26 cellular contexts compared by ENCODE assay signal in genomic region chr7:77950548-77950947, GRCh38.
"Had no signal": no experiment of that assay in that cellular context is flagged by ENCODE, and none has a peak within 500 bp of the region (broad histone marks: within the 10 kb centered on the region; RNA-seq: fewer than 3 reads in every experiment).

No MANE protein-coding gene starts in this region.

- H3K79me2 ChIP-seq: hepatocyte had no signal

- H3K27ac ChIP-seq: ascending aorta, brain microvascular endothelial cell, gastroesophageal sphincter, hepatocyte, ovary, prostate gland, sigmoid colon, thoracic aorta had no signal

- H3K27me3 ChIP-seq: ascending aorta, brain microvascular endothelial cell, gastroesophageal sphincter, hepatocyte, ovary, sigmoid colon had no signal

- H2AFZ ChIP-seq: hepatocyte had no signal

- H3K27me3 Mint-ChIP-seq: activated CD4-positive, alpha-beta T cell treated with anti-CD3 and anti-CD28 coated beads for 36 hours; activated naive CD4-positive, alpha-beta T cell treated with anti-CD3 and anti-CD28 coated beads, Interleukin-2, amount 10 ng/mL, durations not matched to agents 7 days and 5 days; activated naive CD8-positive, alpha-beta T cell treated with anti-CD3 and anti-CD28 coated beads, Interleukin-2, amount 10 ng/mL, durations not matched to agents 7 days and 5 days; stimulated activated naive CD8-positive, alpha-beta T cell treated with anti-CD3 and anti-CD28 coated beads, Interleukin-15, Interleukin-2, amounts not matched to agents 100 ng/mL and 50 ng/mL, for 24 hours had no signal

- DNase-seq: activated CD4-positive, alpha-beta T cell treated with anti-CD3 and anti-CD28 coated beads for 36 hours; activated CD4-positive, alpha-beta T cell treated with anti-CD3 and anti-CD28 coated beads, Interleukin-2, amount 50 U/mL, for 4 hours; activated CD4-positive, CD25-positive, alpha-beta regulatory T cell; activated CD8-positive, alpha-beta memory T cell treated with anti-CD3 and anti-CD28 coated beads, Interleukin-2, amount 50 U/mL, for 4 hours; activated gamma-delta T cell; activated naive CD4-positive, alpha-beta T cell treated with anti-CD3 and anti-CD28 coated beads, Interleukin-2, amount 10 ng/mL, durations not matched to agents 7 days and 5 days; activated naive CD8-positive, alpha-beta T cell treated with anti-CD3 and anti-CD28 coated beads, Interleukin-2, amount 10 ng/mL, durations not matched to agents 7 days and 5 days; activated T-cell treated with anti-CD3 and anti-CD28 coated beads, Interleukin-2, amount 50 U/mL, for 1 hour; brain microvascular endothelial cell; kidney; left colon; mammary epithelial cell; ovary; retina; sigmoid colon; small intestine; stimulated activated CD4-positive, alpha-beta T cell treated with anti-CD3 and anti-CD28 coated beads, Interleukin-4, amount 100 ng/mL, for 24 hours; trophoblast cell had no signal

- H3K9me3 Mint-ChIP-seq: activated naive CD4-positive, alpha-beta T cell treated with anti-CD3 and anti-CD28 coated beads, Interleukin-2, amount 10 ng/mL, durations not matched to agents 7 days and 5 days; activated naive CD8-positive, alpha-beta T cell treated with anti-CD3 and anti-CD28 coated beads, Interleukin-2, amount 10 ng/mL, durations not matched to agents 7 days and 5 days; activated T-helper 1 cell treated with anti-CD3 and anti-CD28 coated beads, Interleukin-12 subunit alpha, Interleukin-12 subunit beta, Interleukin-2, Interleukin-4 antibody, amounts not matched to agents 30 ng/mL and 10 ng/mL and 1 ng/mL, durations not matched to agents 14 hours and 24 hours and 36 hours; stimulated activated effector memory CD8-positive, alpha-beta T cell treated with anti-CD3 and anti-CD28 coated beads, Interleukin-12 subunit alpha, Interleukin-12 subunit beta, amount 100 ng/mL, for 72 hours; stimulated activated naive CD8-positive, alpha-beta T cell treated with anti-CD3 and anti-CD28 coated beads, Interleukin-15, Interleukin-2, amounts not matched to agents 100 ng/mL and 50 ng/mL, for 24 hours had no signal

- ATAC-seq: activated CD4-positive, alpha-beta T cell treated with anti-CD3 and anti-CD28 coated beads for 36 hours; gastroesophageal sphincter; left colon; stimulated activated effector memory CD8-positive, alpha-beta T cell treated with anti-CD3 and anti-CD28 coated beads, Interleukin-12 subunit alpha, Interleukin-12 subunit beta, amount 100 ng/mL, for 72 hours had no signal

- H3K4me1 Mint-ChIP-seq: activated CD4-positive, alpha-beta T cell treated with anti-CD3 and anti-CD28 coated beads for 36 hours; stimulated activated effector memory CD8-positive, alpha-beta T cell treated with anti-CD3 and anti-CD28 coated beads, Interleukin-12 subunit alpha, Interleukin-12 subunit beta, amount 100 ng/mL, for 72 hours had no signal

- H3K9me3 ChIP-seq: ascending aorta, gastroesophageal sphincter, ovary, prostate gland, sigmoid colon, thoracic aorta had no signal

- H3K4me1 ChIP-seq: ascending aorta, gastroesophageal sphincter, prostate gland, sigmoid colon had no signal

- H3K4me3 Mint-ChIP-seq: activated CD4-positive, alpha-beta T cell treated with anti-CD3 and anti-CD28 coated beads for 36 hours; activated naive CD4-positive, alpha-beta T cell treated with anti-CD3 and anti-CD28 coated beads, Interleukin-2, amount 10 ng/mL, durations not matched to agents 7 days and 5 days; activated naive CD8-positive, alpha-beta T cell treated with anti-CD3 and anti-CD28 coated beads, Interleukin-2, amount 10 ng/mL, durations not matched to agents 7 days and 5 days; activated T-helper 1 cell treated with anti-CD3 and anti-CD28 coated beads, Interleukin-12 subunit alpha, Interleukin-12 subunit beta, Interleukin-2, Interleukin-4 antibody, amounts not matched to agents 30 ng/mL and 10 ng/mL and 1 ng/mL, durations not matched to agents 14 hours and 24 hours and 36 hours; stimulated activated effector memory CD8-positive, alpha-beta T cell treated with anti-CD3 and anti-CD28 coated beads, Interleukin-12 subunit alpha, Interleukin-12 subunit beta, amount 100 ng/mL, for 72 hours; stimulated activated naive CD8-positive, alpha-beta T cell treated with anti-CD3 and anti-CD28 coated beads, Interleukin-15, Interleukin-2, amounts not matched to agents 100 ng/mL and 50 ng/mL, for 24 hours had no signal

- H3K4me3 ChIP-seq: ascending aorta, gastroesophageal sphincter, hepatocyte, ovary, prostate gland, sigmoid colon, thoracic aorta had no signal

- H3K4me2 ChIP-seq: hepatocyte had no signal

- H3K27ac Mint-ChIP-seq: activated CD4-positive, alpha-beta T cell treated with anti-CD3 and anti-CD28 coated beads for 36 hours; activated naive CD4-positive, alpha-beta T cell treated with anti-CD3 and anti-CD28 coated beads, Interleukin-2, amount 10 ng/mL, durations not matched to agents 7 days and 5 days; activated naive CD8-positive, alpha-beta T cell treated with anti-CD3 and anti-CD28 coated beads, Interleukin-2, amount 10 ng/mL, durations not matched to agents 7 days and 5 days; activated T-helper 1 cell treated with anti-CD3 and anti-CD28 coated beads, Interleukin-12 subunit alpha, Interleukin-12 subunit beta, Interleukin-2, Interleukin-4 antibody, amounts not matched to agents 30 ng/mL and 10 ng/mL and 1 ng/mL, durations not matched to agents 14 hours and 24 hours and 36 hours; stimulated activated effector memory CD8-positive, alpha-beta T cell treated with anti-CD3 and anti-CD28 coated beads, Interleukin-12 subunit alpha, Interleukin-12 subunit beta, amount 100 ng/mL, for 72 hours; stimulated activated naive CD8-positive, alpha-beta T cell treated with anti-CD3 and anti-CD28 coated beads, Interleukin-15, Interleukin-2, amounts not matched to agents 100 ng/mL and 50 ng/mL, for 24 hours had no signal

- H3K36me3 ChIP-seq: brain microvascular endothelial cell, ovary, prostate gland, thoracic aorta had no signal
